ENCODE assay signal across 22 cellular contexts in the genomic region with DNA sequence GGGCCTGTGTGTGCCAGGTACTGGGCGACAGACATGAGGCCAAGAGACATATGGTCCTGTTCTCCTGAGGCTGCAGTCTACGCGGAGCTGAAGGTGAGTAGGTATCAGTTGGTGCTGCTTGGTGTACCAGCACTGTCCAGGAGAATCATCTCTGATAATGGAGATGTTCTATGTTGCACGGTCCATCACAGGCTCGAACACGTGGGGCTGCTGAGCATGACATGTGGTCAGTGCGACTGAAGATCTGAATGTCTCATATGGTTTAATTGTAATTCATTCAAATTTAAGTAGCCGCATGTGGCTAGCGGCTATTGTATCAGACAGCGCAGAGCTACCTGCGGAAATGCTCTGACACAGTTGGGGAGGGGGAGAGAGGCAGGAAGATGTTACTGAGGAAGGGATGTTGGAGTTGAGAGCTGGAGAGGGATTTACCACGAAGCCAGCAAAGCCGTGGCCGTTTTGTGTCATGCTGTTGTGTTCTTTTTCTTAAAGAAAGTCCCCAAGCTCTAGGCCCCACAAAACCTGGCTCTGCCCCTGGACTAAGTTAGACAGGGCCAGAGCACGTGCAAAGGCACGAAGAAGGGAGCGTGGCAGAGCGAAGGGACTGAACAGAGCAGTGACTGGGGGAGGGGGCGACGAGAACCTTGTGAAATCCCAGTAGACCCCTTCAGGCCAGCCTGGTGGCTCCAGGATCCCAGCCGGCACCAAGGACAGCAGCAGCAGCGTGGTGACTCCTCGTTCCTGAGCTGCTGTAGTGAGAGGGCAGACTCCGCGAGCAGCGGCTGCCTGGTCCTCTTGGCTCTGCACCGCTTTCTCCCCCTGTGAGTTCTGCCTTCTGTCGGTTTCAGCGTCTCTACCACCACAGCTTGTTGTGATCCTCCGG. TPM values are rescaled to one million over a fixed set of nuclear protein-coding genes. Genes with fewer than 3 reads are reported as not detected.
DNase-seq lines count a peak whose midpoint lies in the region; ATAC-seq, FAIRE-seq and TF ChIP-seq lines count a peak whose summit lies in the region.
"Had no signal": no experiment of that assay in that cellular context is flagged by ENCODE, and none has a peak within 500 bp of the region (broad histone marks: within the 10 kb centered on the region; RNA-seq: fewer than 3 reads in every experiment).

No MANE protein-coding gene starts in this region.

- in situ Hi-C loops in brain microvascular endothelial cell (cut with HindIII; ENCODE audit: low pct_ligation_motif_present, low sequenced_read_pairs), result no loop called here

- no peaks in the 10 kb centered on the region for H3K9me3 ChIP-seq in cardiac muscle cell (ENCODE audit: low read depth)
- no peaks in the 10 kb centered on the region for H3K9me3 ChIP-seq in small intestine (ENCODE audit: control insufficient read depth, low read depth)
- no peaks in the 10 kb centered on the region for H3K9me3 ChIP-seq in Peyer's patch
- H3K9me3 ChIP-seq: SJCRH30, vagina had no signal

- no peak for TF ChIP-seq CTCF in cardiac muscle cell (IDR thresholded peaks at IDR 0.05; ENCODE audit: low read depth, low read length)
- no peak for TF ChIP-seq CTCF in brain microvascular endothelial cell (IDR thresholded peaks at IDR 0.05; ENCODE audit: low read depth, low read length, missing control alignments)
- no peak for TF ChIP-seq CTCF in Peyer's patch (IDR thresholded peaks at IDR 0.05)

- H3K27me3 ChIP-seq in cardiac muscle cell (peaks cover 3% of the 10 kb centered on the region), brain microvascular endothelial cell (replicated peaks) (peaks cover 5% of the 10 kb centered on the region), small intestine (ENCODE audit: control insufficient read depth in 2 of 2, insufficient read depth in 2 of 2, low read length in 2 of 2) (no peaks in the 10 kb centered on the region), Peyer's patch (no peaks in the 10 kb centered on the region)
- H3K27me3 ChIP-seq: SJCRH30, vagina had no signal

- H3K4me1 ChIP-seq in cardiac muscle cell (ENCODE audit: low read depth) (no peaks in the 10 kb centered on the region), small intestine (ENCODE audit: control insufficient read depth in 2 of 2, insufficient read depth in 1 of 2, low read depth in 1 of 2, low read length in 1 of 2) (no peaks in the 10 kb centered on the region), Peyer's patch (no peaks in the 10 kb centered on the region)
- H3K4me1 ChIP-seq: SJCRH30, vagina had no signal

- TF ChIP-seq POLR2A in Peyer's patch (IDR thresholded peaks at IDR 0.05), result no peak

- H3K27ac ChIP-seq in cardiac muscle cell, result no peak overlapping the region
- H3K27ac ChIP-seq in brain microvascular endothelial cell, result no peak overlapping the region
- no peak overlapping the region for H3K27ac ChIP-seq in small intestine (ENCODE audit: low read depth in 1 of 2, low read length in 1 of 2)
- no peak overlapping the region for H3K27ac ChIP-seq in Peyer's patch
- H3K27ac ChIP-seq: SJCRH30, vagina had no signal

- H3K4me3 ChIP-seq in cardiac muscle cell (no peak overlapping the region), brain microvascular endothelial cell (ENCODE audit: low read depth, low read length) (no peak overlapping the region), small intestine (ENCODE audit: low read depth in 1 of 2, low read length in 2 of 2) (no peak overlapping the region), Peyer's patch (no peak overlapping the region)
- H3K4me3 ChIP-seq: SJCRH30, vagina had no signal

- 48 to 59% (median 57%) methylated on average over 27 to 30 of the region's 30 CpGs for WGBS in small intestine, 3 donors

- FAIRE-seq in RCC 7860 (lab: Jason Lieb, UNC), result no peak
- FAIRE-seq in small intestine (lab: Jason Lieb, UNC), result no peak

- H3K36me3 ChIP-seq in cardiac muscle cell (no peaks in the 10 kb centered on the region), brain microvascular endothelial cell (replicated peaks) (no peaks in the 10 kb centered on the region), small intestine (ENCODE audit: control insufficient read depth in 2 of 2, insufficient read depth in 2 of 2, low read length in 2 of 2) (no peaks in the 10 kb centered on the region), Peyer's patch (no peaks in the 10 kb centered on the region)
- H3K36me3 ChIP-seq: SJCRH30, vagina had no signal

- ATAC-seq in GM21526 (IDR thresholded peaks at IDR 0.05; ENCODE audit: low FRiP score, unreplicated experiment), result no peak
- ATAC-seq: CD8-positive, alpha-beta T cell; effector memory CD8-positive, alpha-beta T cell; HCT116 had no signal

- intact Hi-C loops in cardiac septum (cut with DNase I), result no loop called here

- DNase-seq in cardiac muscle cell (ENCODE audit: low read depth in 1 of 2, low spot score in 1 of 2) (peak; percentile 6 to 70), cardiac septum (ENCODE audit: low spot score) (no peak), brain microvascular endothelial cell (peak; percentile 9), islet precursor cell (peak; percentile 75), RCC 7860 (ENCODE audit: low spot score) (no peak), small intestine (no peak), Peyer's patch (no peak)
- DNase-seq: ACHN; activated CD4-positive, alpha-beta T cell treated with anti-CD3 and anti-CD28 coated beads for 48 hours; activated naive CD4-positive, alpha-beta T cell treated with anti-CD3 and anti-CD28 coated beads, Interleukin-2, amount 50 U/mL, for 16 hours; caudate nucleus; CD8-positive, alpha-beta T cell; effector memory CD8-positive, alpha-beta T cell; EL; NCI-H1694; NCI-H446; SJCRH30; T1000 had no signal

RNA-seq across cellular contexts. Expression of a gene that starts 20.0 kb away (rescaled TPM):
- total RNA-seq in cardiac muscle cell, result 0.39 TPM in 1 of 2 replicates, not detected in the other
- polyA plus RNA-seq in cardiac muscle cell, result 0.32 and 3.6 TPM in 2 replicates
- total RNA-seq in cardiac septum, result not detected
- under 1 TPM in 1 of 3 donors, not detected in 2; 0.49 TPM for polyA plus RNA-seq in small intestine
- 1 to 10 TPM in 1 of 4 donors, not detected in 3; 1.3 TPM for total RNA-seq in Peyer's patch
- total RNA-seq: fibroblast of villous mesenchyme, SJCRH30, vagina had no signal

Comparison
In these comparisons a context has a peak if more than half of its experiments do, and no peak if none do; other contexts are left out.
1. DNase-seq: peak in cardiac muscle cell (2 of 2), brain microvascular endothelial cell (single experiment) and islet precursor cell (single experiment); none in cardiac septum (single experiment), RCC 7860 (single experiment), small intestine (single experiment) and Peyer's patch (0 of 3).